ENCODE assay signal across 9 cellular contexts in genomic region chr7:24877790-24878311, GRCh38.
DNase-seq lines count a peak whose midpoint lies in the region; ATAC-seq and TF ChIP-seq lines count a peak whose summit lies in the region.
"Had no signal": no experiment of that assay in that cellular context is flagged by ENCODE, and none has a peak within 500 bp of the region (broad histone marks: within the 10 kb centered on the region; RNA-seq: fewer than 3 reads in every experiment).

No MANE protein-coding gene starts in this region.

- H3K4me1 Mint-ChIP-seq in activated CD4-positive, alpha-beta memory T cell treated with anti-CD3 and anti-CD28 coated beads for 36 hours (ENCODE audit: low read depth), result peaks cover 55% of the 10 kb centered on the region

- H3K36me3 ChIP-seq in left lung, result no peaks in the 10 kb centered on the region

- CTCF ChIA-PET in activated CD4-positive, alpha-beta memory T cell treated with anti-CD3 and anti-CD28 coated beads for 36 hours (lab: Charles Lee), result interaction anchor here (0.6 to 4.0 kb wide), 9 partner anchors 9 to 221 kb away, joined by 3 to 22 read pairs (median 5); partner anchors contain the start of gene OSBPL3

- H3K36me3 Mint-ChIP-seq in activated CD4-positive, alpha-beta memory T cell treated with anti-CD3 and anti-CD28 coated beads for 36 hours, result peaks cover 4% of the 10 kb centered on the region

- ATAC-seq in HG03039 (IDR thresholded peaks at IDR 0.05; ENCODE audit: unreplicated experiment), result peak; percentile 90
- peak; percentile 72 for ATAC-seq in left lung

- H3K27me3 ChIP-seq in left lung, result no peaks in the 10 kb centered on the region

- peak overlapping the region; percentile 38 for H3K4me3 Mint-ChIP-seq in activated CD4-positive, alpha-beta memory T cell treated with anti-CD3 and anti-CD28 coated beads for 36 hours

- H3K27ac Mint-ChIP-seq in activated CD4-positive, alpha-beta memory T cell treated with anti-CD3 and anti-CD28 coated beads for 36 hours, result peak overlapping the region; percentile 61

- H3K9me3 ChIP-seq in left lung, result no peaks in the 10 kb centered on the region

- TF ChIP-seq CTCF in left lung (IDR thresholded peaks at IDR 0.05), result no peak

- H3K27me3 Mint-ChIP-seq in activated CD4-positive, alpha-beta memory T cell treated with anti-CD3 and anti-CD28 coated beads for 36 hours, result no peaks in the 10 kb centered on the region
- H3K27me3 Mint-ChIP-seq: CD4-positive, alpha-beta memory T cell had no signal

- H3K4me3 ChIP-seq in left lung, result no peak overlapping the region

- POLR2A ChIA-PET in activated CD4-positive, alpha-beta memory T cell treated with anti-CD3 and anti-CD28 coated beads for 36 hours (lab: Charles Lee), result interaction anchor here (0.6 to 4.3 kb wide), 9 partner anchors 11 to 151 kb away, joined by 3 to 28 read pairs (median 3); partner anchors contain the start of gene OSBPL3

- H3K9me3 Mint-ChIP-seq in activated CD4-positive, alpha-beta memory T cell treated with anti-CD3 and anti-CD28 coated beads for 36 hours, result no peaks in the 10 kb centered on the region
- H3K9me3 Mint-ChIP-seq: CD4-positive, alpha-beta memory T cell had no signal

- DNase-seq in activated naive CD4-positive, alpha-beta T cell treated with Interleukin-2 at 50 U/mL for 16 hours, result peak; percentile 38
- DNase-seq in activated naive CD4-positive, alpha-beta T cell (lab: John Stamatoyannopoulos, UW), result no peak
- DNase-seq in activated CD4-positive, alpha-beta memory T cell treated with anti-CD3 and anti-CD28 coated beads for 36 hours, result peak; percentile 46
- DNase-seq in left lung (no peak), HUDEP-2 (lab: John Stamatoyannopoulos, UW; ENCODE audit: unreplicated experiment in 76 of 76) (no peak), amniotic stem cell (lab: John Stamatoyannopoulos, UW) (no peak), posterior vena cava (ENCODE audit: low spot score) (no peak)

- intact Hi-C loops in activated CD4-positive, alpha-beta memory T cell treated with anti-CD3 and anti-CD28 coated beads for 36 hours (cut with micrococcal nuclease), result loop anchor here (1.0 kb wide), 4 partner anchors 12 to 57 kb away; no protein-coding TSS in a partner anchor
- intact Hi-C loops in left lung (cut with DNase I), result no loop called here
- intact Hi-C loops in posterior vena cava (cut with DNase I), result loop anchor here in 1 of 2 donors (1.0 kb wide), 1 partner anchor 36 kb away; no protein-coding TSS in a partner anchor

- H3K4me1 ChIP-seq in left lung, result peaks cover under 1 to 3% of the 10 kb centered on the region in 2 donors

- no peak overlapping the region for H3K27ac ChIP-seq in left lung

Comparison
In these comparisons a context has a peak if more than half of its experiments do, and no peak if none do; other contexts are left out.
1. DNase-seq: peak in activated naive CD4-positive, alpha-beta T cell treated with Interleukin-2 at 50 U/mL for 16 hours (single experiment) and activated CD4-positive, alpha-beta memory T cell treated with anti-CD3 and anti-CD28 coated beads for 36 hours (single experiment); none in activated naive CD4-positive, alpha-beta T cell (0 of 4), left lung (0 of 2), HUDEP-2 (0 of 76), amniotic stem cell (single experiment) and posterior vena cava (single experiment).